ENCODE assay signal across 9 cellular contexts in the genomic region with DNA sequence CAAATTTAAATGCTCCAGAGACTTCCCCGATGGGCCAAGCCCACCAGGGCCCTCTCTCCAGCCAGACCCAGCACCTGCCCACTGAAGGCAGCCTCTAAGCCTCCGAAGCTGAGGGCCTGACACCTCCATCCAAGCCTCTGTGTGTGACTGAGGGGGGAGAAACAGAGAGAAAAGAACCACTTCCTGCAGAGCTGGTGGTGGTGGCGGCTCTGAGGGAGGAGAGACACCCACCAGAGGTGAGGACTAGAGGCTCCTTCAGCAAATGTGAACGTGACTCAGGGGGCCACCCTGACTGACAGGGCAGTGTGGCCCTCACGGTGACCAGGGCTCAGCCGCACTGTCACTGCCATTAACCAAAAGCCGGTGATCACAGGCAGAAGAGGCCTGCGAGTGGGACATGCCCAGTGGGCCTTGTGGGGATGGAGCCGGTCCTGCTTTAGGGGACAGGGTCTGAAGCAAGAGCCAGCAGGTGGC. TPM values are rescaled to one million over a fixed set of nuclear protein-coding genes. Genes with fewer than 3 reads are reported as not detected.
DNase-seq lines count a peak whose midpoint lies in the region; ATAC-seq and TF ChIP-seq lines count a peak whose summit lies in the region.
"Had no signal": no experiment of that assay in that cellular context is flagged by ENCODE, and none has a peak within 500 bp of the region (broad histone marks: within the 10 kb centered on the region; RNA-seq: fewer than 3 reads in every experiment).

No MANE protein-coding gene starts in this region.

- H3K27me3 ChIP-seq in trophoblast cell (ENCODE audit: insufficient read depth, low read length), result no peaks in the 10 kb centered on the region
- H3K27me3 ChIP-seq in Caco-2 (replicated peaks; ENCODE audit: control insufficient read depth, insufficient read depth, low read length), result no peaks in the 10 kb centered on the region

- peaks cover 20% of the 10 kb centered on the region for H3K36me3 Mint-ChIP-seq in activated CD8-positive, alpha-beta memory T cell treated with anti-CD3 and anti-CD28 coated beads, Interleukin-2, amount 10 ng/mL, durations not matched to agents 7 days and 5 days
- no peaks in the 10 kb centered on the region for H3K36me3 Mint-ChIP-seq in Caco-2 (ENCODE audit: insufficient read depth, unreplicated experiment)

- peaks cover 2% of the 10 kb centered on the region for H3K79me1 ChIP-seq in trophoblast cell (ENCODE audit: low read length)

- DNase-seq in activated CD8-positive, alpha-beta memory T cell treated with anti-CD3 and anti-CD28 coated beads, Interleukin-2, amount 10 ng/mL, durations not matched to agents 7 days and 5 days, result peak; percentile 93
- DNase-seq in trophoblast cell (no peak), Caco-2 (no peak), AML-193 (lab: John Stamatoyannopoulos, UW) (no peak), middle frontal gyrus (ENCODE audit: extremely low spot score, low spot score) (no peak), NCI-H1694 treated with DMSO at 0.1 percent for 48 hours (lab: John Stamatoyannopoulos, UW) (no peak)

- no peak overlapping the region for H3K4me3 ChIP-seq in trophoblast cell (ENCODE audit: low read depth, low read length)
- H3K4me3 ChIP-seq in Caco-2 (ENCODE audit: low read depth, low read length), result no peak overlapping the region

- H3K4me3 Mint-ChIP-seq in activated CD8-positive, alpha-beta memory T cell treated with anti-CD3 and anti-CD28 coated beads, Interleukin-2, amount 10 ng/mL, durations not matched to agents 7 days and 5 days, result no peak overlapping the region
- no peak overlapping the region for H3K4me3 Mint-ChIP-seq in Caco-2 (ENCODE audit: unreplicated experiment)

- no peak overlapping the region for H3K27ac ChIP-seq in trophoblast cell (ENCODE audit: low read depth, low read length)

- peaks cover 6 to 9% of the 10 kb centered on the region in 2 experiments for H3K4me1 ChIP-seq in trophoblast cell (ENCODE audit: control insufficient read depth in 1 of 2, insufficient read depth in 2 of 2, low read length in 2 of 2)
- H3K4me1 ChIP-seq in Caco-2, result no peaks in the 10 kb centered on the region

- peaks cover 67% of the 10 kb centered on the region for H3K4me1 Mint-ChIP-seq in activated CD8-positive, alpha-beta memory T cell treated with anti-CD3 and anti-CD28 coated beads, Interleukin-2, amount 10 ng/mL, durations not matched to agents 7 days and 5 days
- no peaks in the 10 kb centered on the region for H3K4me1 Mint-ChIP-seq in Caco-2 (ENCODE audit: low read depth, unreplicated experiment)

- H3K23ac ChIP-seq in trophoblast cell (ENCODE audit: low read length), result no peak overlapping the region

- no peak for TF ChIP-seq CTCF in Caco-2 (IDR thresholded peaks at IDR 0.05; ENCODE audit: insufficient read depth in 1 of 2, low read depth in 1 of 2, low read length in 1 of 2, severe bottlenecking in 1 of 2, unreplicated experiment in 1 of 2)

- CTCF ChIA-PET in activated CD8-positive, alpha-beta memory T cell treated with anti-CD3 and anti-CD28 coated beads, Interleukin-2, amount 10 ng/mL, durations not matched to agents 7 days and 5 days (lab: Charles Lee), result interaction anchor here (0.5 to 2.7 kb wide), 11 partner anchors 10 to 101 kb away, joined by 3 to 20 read pairs (median 4); no protein-coding TSS in a partner anchor
- CTCF ChIA-PET in Caco-2 (lab: Charles Lee), result no interaction called here

- H3K9ac ChIP-seq in trophoblast cell (ENCODE audit: low read length), result no peak overlapping the region

- no peak overlapping the region for H4K12ac ChIP-seq in trophoblast cell (ENCODE audit: low read depth, low read length)

- H2BK5ac ChIP-seq in trophoblast cell (ENCODE audit: low read depth, low read length, poor library complexity), result no peak overlapping the region

- no peak overlapping the region for H3K4me2 ChIP-seq in trophoblast cell (ENCODE audit: low read length)

- H3K36me3 ChIP-seq in trophoblast cell (ENCODE audit: control insufficient read depth in 1 of 2, insufficient read depth in 2 of 2, low read length in 2 of 2) (no peaks in the 10 kb centered on the region), Caco-2 (ENCODE audit: control insufficient read depth, insufficient read depth, low read length) (no peaks in the 10 kb centered on the region)

- no peak overlapping the region for H2AFZ ChIP-seq in trophoblast cell (ENCODE audit: insufficient read depth, low read length, poor library complexity)

- no CpG with 5 or more reads among the region's 9 CpGs for WGBS in trophoblast cell (ENCODE audit: extremely low coverage, insufficient coverage, insufficient read length)

- no peak overlapping the region for H4K91ac ChIP-seq in trophoblast cell (ENCODE audit: low read depth, low read length)

- no peak overlapping the region for H3K18ac ChIP-seq in trophoblast cell (ENCODE audit: low read length)

- peaks cover 3% of the 10 kb centered on the region for H3K27me3 Mint-ChIP-seq in activated CD8-positive, alpha-beta memory T cell treated with anti-CD3 and anti-CD28 coated beads, Interleukin-2, amount 10 ng/mL, durations not matched to agents 7 days and 5 days
- H3K27me3 Mint-ChIP-seq in Caco-2 (ENCODE audit: insufficient read depth, unreplicated experiment), result no peaks in the 10 kb centered on the region

- H3K9me3 ChIP-seq in trophoblast cell (ENCODE audit: insufficient read depth, low read depth, low read length), result no peaks in the 10 kb centered on the region
- no peaks in the 10 kb centered on the region for H3K9me3 ChIP-seq in Caco-2

- BruUV-seq in Caco-2 (replicated peaks; lab: Mats Ljungman, UMichigan), result no TSS peak

- peak overlapping the region; percentile 82 for H2BK12ac ChIP-seq in trophoblast cell (ENCODE audit: low read length)

- peak; percentile 76 for ATAC-seq in GM19328 (IDR thresholded peaks at IDR 0.05; ENCODE audit: unreplicated experiment)
- ATAC-seq in HG03139 (IDR thresholded peaks at IDR 0.05; ENCODE audit: unreplicated experiment), result peak; percentile 67
- peak; percentile 96 for ATAC-seq in activated CD8-positive, alpha-beta memory T cell treated with anti-CD3 and anti-CD28 coated beads, Interleukin-2, amount 10 ng/mL, durations not matched to agents 7 days and 5 days

- H4K8ac ChIP-seq in trophoblast cell (ENCODE audit: low read depth, low read length), result peak overlapping the region; percentile 43

- H2BK120ac ChIP-seq in trophoblast cell (ENCODE audit: insufficient read depth, low read length, poor library complexity), result no peak overlapping the region

- H3K14ac ChIP-seq in trophoblast cell (ENCODE audit: low read length), result peak overlapping the region; percentile 54

- no peak overlapping the region for H3K4ac ChIP-seq in trophoblast cell (ENCODE audit: low read depth, low read length)

- intact Hi-C loops in Caco-2 (cut with micrococcal nuclease; ENCODE audit: unreplicated experiment), result no loop called here

- H3K27ac Mint-ChIP-seq in activated CD8-positive, alpha-beta memory T cell treated with anti-CD3 and anti-CD28 coated beads, Interleukin-2, amount 10 ng/mL, durations not matched to agents 7 days and 5 days, result peak overlapping the region; percentile 90
- no peak overlapping the region for H3K27ac Mint-ChIP-seq in Caco-2 (ENCODE audit: unreplicated experiment)

- POLR2A ChIA-PET in Caco-2 (lab: Charles Lee), result no interaction called here

- H3K79me2 ChIP-seq in trophoblast cell (ENCODE audit: control insufficient read depth, insufficient read depth, low read length, poor library complexity), result no peaks in the 10 kb centered on the region

- H2AK5ac ChIP-seq in trophoblast cell (ENCODE audit: low read length), result peak overlapping the region; percentile 49

- no peaks in the 10 kb centered on the region for H3K9me3 Mint-ChIP-seq in activated CD8-positive, alpha-beta memory T cell treated with anti-CD3 and anti-CD28 coated beads, Interleukin-2, amount 10 ng/mL, durations not matched to agents 7 days and 5 days (ENCODE audit: low read depth)
- no peaks in the 10 kb centered on the region for H3K9me3 Mint-ChIP-seq in Caco-2 (ENCODE audit: unreplicated experiment)

RNA-seq across cellular contexts. Expression of gene CD5, which starts 31.0 kb away (rescaled TPM):
- total RNA-seq in activated CD8-positive, alpha-beta memory T cell treated with anti-CD3 and anti-CD28 coated beads, Interleukin-2, amount 10 ng/mL, durations not matched to agents 7 days and 5 days, result 100 to 1,000 TPM; 134 to 152 TPM
- polyA plus RNA-seq in trophoblast cell (2013), result 0.01 TPM in 1 of 2 replicates, not detected in the other
- not detected in 2 replicates for total RNA-seq in Caco-2 (2022)
- total RNA-seq: NCI-H460 had no signal

Comparison
In these comparisons a context has a peak if more than half of its experiments do, and no peak if none do; other contexts are left out.
1. RNA of gene CD5, which starts 31.0 kb away (total RNA-seq): 134 to 152 TPM in activated CD8-positive, alpha-beta memory T cell treated with anti-CD3 and anti-CD28 coated beads, Interleukin-2, amount 10 ng/mL, durations not matched to agents 7 days and 5 days; not detected in Caco-2; every median in the first group is over 100 times any median in the second.
2. Peak in every context shown above with its lines, with median percentiles within 50 percentile points of each other: ATAC-seq.